Comparison of ENCODE assay signal across 8 cellular contexts in the genomic region with DNA sequence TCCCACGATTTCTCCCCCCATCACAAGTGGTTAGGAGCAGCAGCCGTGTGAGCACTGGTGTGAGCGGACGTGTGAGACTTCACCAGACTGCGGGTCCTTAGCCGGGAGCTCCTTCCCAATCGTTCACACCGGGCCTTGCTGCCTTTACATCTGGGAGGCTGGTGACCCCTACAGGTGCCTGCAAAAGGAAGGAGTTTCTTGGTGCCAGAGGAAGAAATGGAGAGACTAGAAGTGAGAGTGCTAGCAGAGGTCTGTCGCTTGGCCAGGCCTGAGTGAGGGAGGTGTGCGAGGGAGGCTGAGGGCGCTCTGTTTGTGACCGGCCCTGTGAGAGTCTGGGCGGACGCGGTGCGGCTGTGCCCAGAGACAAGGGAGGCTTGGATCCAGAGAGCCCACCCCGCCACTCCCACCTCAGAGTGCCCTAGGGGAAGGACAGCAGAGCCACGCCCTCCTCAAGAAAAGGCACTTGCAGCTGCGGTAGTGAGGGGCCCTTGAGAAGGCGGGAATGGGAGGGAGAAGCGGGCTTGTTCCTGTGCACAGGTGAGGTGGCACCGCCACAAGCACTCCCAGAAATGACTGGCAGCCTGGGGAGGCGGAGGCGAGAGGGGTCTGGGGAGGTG. TPM values are rescaled to one million over a fixed set of nuclear protein-coding genes. Genes with fewer than 3 reads are reported as not detected.
DNase-seq lines count a peak whose midpoint lies in the region; TF ChIP-seq lines count a peak whose summit lies in the region.

No MANE protein-coding gene starts in this region.

- no peaks in the 10 kb centered on the region for H3F3A ChIP-seq in smooth muscle cell (ENCODE audit: low read depth)

- H3K9me3 ChIP-seq in hepatocyte (ENCODE audit: low read depth) (no peaks in the 10 kb centered on the region), smooth muscle cell (replicated peaks; ENCODE audit: low read depth) (no peaks in the 10 kb centered on the region), stomach (no peaks in the 10 kb centered on the region)

- no peak for TF ChIP-seq EP300 in stomach (IDR thresholded peaks at IDR 0.05)

- no peak for DNase-seq in T-helper 2 cell treated with Interferon-gamma antibody and Interleukin-4, amounts not matched to agents 5 μg/mL and 100 μg/mL, for 36 hours (ENCODE audit: low spot score)
- no peak for DNase-seq in T-helper 2 cell
- DNase-seq in SK-N-DZ (ENCODE audit: low spot score): peak; percentile 81
- peak; percentile 64 for DNase-seq in hepatocyte (ENCODE audit: low spot score)
- no peak for DNase-seq in smooth muscle cell (lab: John Stamatoyannopoulos, UW; ENCODE audit: unreplicated experiment)
- DNase-seq in stomach: no peak
- DNase-seq in posterior vena cava (ENCODE audit: low spot score): no peak
- DNase-seq in GM10248 (ENCODE audit: extremely low spot score): no peak

- no peaks in the 10 kb centered on the region for H3K36me3 Mint-ChIP-seq in T-helper 2 cell treated with Interferon-gamma antibody and Interleukin-4, amounts not matched to agents 5 μg/mL and 100 μg/mL, for 36 hours (ENCODE audit: low read depth)

- H3K27ac ChIP-seq in hepatocyte (no peak overlapping the region), smooth muscle cell (ENCODE audit: low read depth) (no peak overlapping the region), stomach (no peak overlapping the region)

- H3K79me2 ChIP-seq in hepatocyte: no peaks in the 10 kb centered on the region
- no peaks in the 10 kb centered on the region for H3K79me2 ChIP-seq in smooth muscle cell (ENCODE audit: low read depth)

- peaks cover 25% of the 10 kb centered on the region for H3K4me1 Mint-ChIP-seq in T-helper 2 cell treated with Interferon-gamma antibody and Interleukin-4, amounts not matched to agents 5 μg/mL and 100 μg/mL, for 36 hours (ENCODE audit: low read depth)

- intact Hi-C loops in stomach (cut with DNase I; ENCODE audit: low total_unique reads) (no loop called here), posterior vena cava (cut with DNase I) (loop anchor here (5.0 to 10.0 kb wide), 3 partner anchors 53 to 296 kb away; no protein-coding TSS in a partner anchor)

- WGBS in hepatocyte (ENCODE audit: low lambda C conversion rate, missing lambda C conversion rate): 20% methylated on average over 24 of the region's 24 CpGs
- 23% methylated on average over 20 of the region's 24 CpGs for WGBS in smooth muscle cell (ENCODE audit: low lambda C conversion rate)
- WGBS in stomach, 5 donors: 30 to 60% (median 51%) methylated on average over 24 of the region's 24 CpGs

- peak overlapping the region; percentile 26 for H2AFZ ChIP-seq in hepatocyte
- H2AFZ ChIP-seq in smooth muscle cell (ENCODE audit: low read depth): peak overlapping the region; percentile 31

- POLR2A ChIA-PET in GM10248 (lab: Yijun Ruan, JAX): no interaction called here

- H3K27me3 ChIP-seq in hepatocyte (no peaks in the 10 kb centered on the region), smooth muscle cell (ENCODE audit: low read depth) (peaks cover 15% of the 10 kb centered on the region), stomach (no peaks in the 10 kb centered on the region)

- H3K4me3 ChIP-seq in hepatocyte (no peak overlapping the region), smooth muscle cell (no peak overlapping the region), stomach (peak overlapping the region in 1 of 4 donors; percentile 3)

- H3K4me1 ChIP-seq in hepatocyte (ENCODE audit: insufficient read depth): peaks cover 8% of the 10 kb centered on the region
- peaks cover 3% of the 10 kb centered on the region for H3K4me1 ChIP-seq in smooth muscle cell (ENCODE audit: low read depth)
- peaks cover 0 to 22% (median 6%) of the 10 kb centered on the region in 4 donors for H3K4me1 ChIP-seq in stomach

- H3K36me3 ChIP-seq in hepatocyte (replicated peaks; ENCODE audit: insufficient read depth, low read depth) (no peaks in the 10 kb centered on the region), smooth muscle cell (ENCODE audit: low read depth) (no peaks in the 10 kb centered on the region), stomach (no peaks in the 10 kb centered on the region)

- TF ChIP-seq CTCF in hepatocyte (IDR thresholded peaks at IDR 0.05; ENCODE audit: poor library complexity): peak; percentile 54
- no peak for TF ChIP-seq CTCF in smooth muscle cell (IDR thresholded peaks at IDR 0.05; ENCODE audit: borderline replicate concordance, insufficient read depth, poor library complexity, severe bottlenecking)
- no peak for TF ChIP-seq CTCF in stomach (IDR thresholded peaks at IDR 0.05)
- no peak for TF ChIP-seq CTCF in GM10248 (IDR thresholded peaks at IDR 0.05; ENCODE audit: control extremely low read depth, extremely low read depth, low read depth, missing control alignments)

- H3K4me2 ChIP-seq in hepatocyte (peak overlapping the region; percentile 71), smooth muscle cell (peak overlapping the region; percentile 30)

- H4K20me1 ChIP-seq in hepatocyte (ENCODE audit: insufficient read depth, poor library complexity, severe bottlenecking) (no peaks in the 10 kb centered on the region), smooth muscle cell (ENCODE audit: low read depth) (no peaks in the 10 kb centered on the region)

- no peak overlapping the region for H3K9ac ChIP-seq in smooth muscle cell (ENCODE audit: low read depth)

- H3K9me2 ChIP-seq in hepatocyte (replicated peaks; ENCODE audit: insufficient read depth): no peaks in the 10 kb centered on the region

- H3K9me3 Mint-ChIP-seq in T-helper 2 cell treated with Interferon-gamma antibody and Interleukin-4, amounts not matched to agents 5 μg/mL and 100 μg/mL, for 36 hours: no peaks in the 10 kb centered on the region

- H3K27me3 Mint-ChIP-seq in T-helper 2 cell treated with Interferon-gamma antibody and Interleukin-4, amounts not matched to agents 5 μg/mL and 100 μg/mL, for 36 hours (ENCODE audit: low read depth): peaks cover 44% of the 10 kb centered on the region

- peak overlapping the region; percentile 5 for H3K4me3 Mint-ChIP-seq in T-helper 2 cell treated with Interferon-gamma antibody and Interleukin-4, amounts not matched to agents 5 μg/mL and 100 μg/mL, for 36 hours

- no peak for TF ChIP-seq POLR2A in stomach (IDR thresholded peaks at IDR 0.05)

- CTCF ChIA-PET in GM10248 (lab: Yijun Ruan, JAX): interaction anchor here (1.5 to 1.7 kb wide), 2 partner anchors 16 to 56 kb away, joined by 3 to 5 read pairs; no protein-coding TSS in a partner anchor

- no peak overlapping the region for H3K27ac Mint-ChIP-seq in T-helper 2 cell treated with Interferon-gamma antibody and Interleukin-4, amounts not matched to agents 5 μg/mL and 100 μg/mL, for 36 hours

RNA-seq across cellular contexts. Expression of gene ARMC2, which starts 10.0 kb away (rescaled TPM):
- 1.7 and 3.3 TPM in 2 replicates for polyA plus RNA-seq in SK-N-DZ (2014; cell fraction: cytosol; rRNA removed)
- polyA plus RNA-seq in SK-N-DZ (2014; cell fraction: nucleus; rRNA removed): 2.2 and 9.2 TPM in 2 replicates
- total RNA-seq in hepatocyte: 1.8 and 2.8 TPM in 2 replicates
- polyA plus RNA-seq in hepatocyte: 4.8 and 6.7 TPM in 2 replicates
- 2.0 and 4.6 TPM in 2 replicates for total RNA-seq in smooth muscle cell
- 2.5 and 2.6 TPM in 2 replicates for polyA plus RNA-seq in smooth muscle cell
- total RNA-seq in stomach: 10 to 100 TPM in 1 of 5 donors, 1 to 10 TPM in 3, not detected in 1; 2.3 to 13.4 (median 4.0) TPM
- 1 to 10 TPM in 2 of 3 donors, under 1 TPM in 1; 0.46 to 1.7 (median 1.1) TPM for polyA plus RNA-seq in stomach
- total RNA-seq in posterior vena cava: 10 to 100 TPM in 1 of 2 donors, 1 to 10 TPM in 1; 7.4 to 12.5 TPM

Comparison
In these comparisons a context has a peak if more than half of its experiments do, and no peak if none do; other contexts are left out.
1. DNase-seq: peak in SK-N-DZ (single experiment) and hepatocyte (single experiment); none in T-helper 2 cell treated with Interferon-gamma antibody and Interleukin-4, amounts not matched to agents 5 μg/mL and 100 μg/mL, for 36 hours (single experiment), T-helper 2 cell (0 of 5), smooth muscle cell (single experiment), stomach (single experiment), posterior vena cava (single experiment) and GM10248 (single experiment).